Comparison of ENCODE assay signal across 28 cellular contexts in the genomic region with DNA sequence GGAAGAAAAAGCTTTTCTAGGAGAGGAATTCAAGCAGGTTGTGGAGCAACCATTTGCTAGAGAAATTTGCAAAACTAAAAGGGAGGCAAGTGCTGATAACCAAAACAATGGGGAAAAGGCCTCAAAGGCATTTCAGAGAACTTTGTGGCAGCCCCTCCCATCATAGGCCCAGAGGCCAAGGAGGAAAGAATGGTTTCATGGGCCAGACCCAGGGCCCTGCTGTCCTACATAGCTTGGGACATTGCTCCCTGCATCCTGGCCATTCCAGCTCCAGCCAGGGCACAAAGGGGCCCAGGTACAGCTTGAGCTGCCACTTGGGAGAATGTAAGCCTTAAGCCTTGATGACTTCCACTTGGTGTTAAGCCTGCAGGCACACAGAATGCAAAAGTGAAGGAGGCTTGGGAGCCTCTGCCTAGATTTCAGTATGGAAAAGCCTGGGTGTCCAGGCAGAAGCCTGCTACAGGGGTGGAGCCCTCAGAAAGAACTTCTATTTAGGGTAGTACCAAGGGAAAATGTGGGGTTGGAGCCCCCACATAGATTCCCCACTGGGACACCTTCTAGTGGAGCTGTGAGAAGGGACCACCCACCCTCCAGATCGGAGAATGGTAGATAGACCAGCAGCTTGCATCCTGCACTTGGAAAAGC.
"Had no signal": no experiment of that assay in that cellular context is flagged by ENCODE, and none has a peak within 500 bp of the region (broad histone marks: within the 10 kb centered on the region; RNA-seq: fewer than 3 reads in every experiment).

No MANE protein-coding gene starts in this region.

- DNase-seq: activated B cell treated with CpG ODN at 0.5 μM for 24 hours; activated CD4-positive, alpha-beta T cell treated with anti-CD3 and anti-CD28 coated beads for 48 hours; activated CD4-positive, alpha-beta T cell treated with anti-CD3 and anti-CD28 coated beads, Interleukin-2, amount 50 U/mL, for 1 hour; activated CD4-positive, alpha-beta T cell treated with anti-CD3 and anti-CD28 coated beads, Interleukin-2, amount 50 U/mL, for 48 hours; activated CD8-positive, alpha-beta memory T cell treated with anti-CD3 and anti-CD28 coated beads for 24 hours; activated CD8-positive, alpha-beta T cell treated with anti-CD3 and anti-CD28 coated beads for 36 hours; activated effector memory CD4-positive, alpha-beta T cell treated with Interleukin-2 at 50 U/mL for 16 hours; activated gamma-delta T cell treated with Interleukin-2 at 50 U/mL for 16 hours; activated naive CD4-positive, alpha-beta T cell treated with anti-CD3 and anti-CD28 coated beads, Interleukin-2, amount 50 U/mL, for 16 hours; activated naive CD4-positive, alpha-beta T cell treated with Interleukin-2 at 50 U/mL for 16 hours; activated T-cell treated with anti-CD3 and anti-CD28 coated beads, Interleukin-2, amount 50 U/mL, for 4 hours; amniotic stem cell; anterior cingulate cortex; brain microvascular endothelial cell; dorsolateral prefrontal cortex; effector memory CD4-positive, alpha-beta T cell; endodermal cell; foreskin fibroblast; head of caudate nucleus; T1000; WERI-Rb-1 had no signal

- H3K27ac ChIP-seq: brain microvascular endothelial cell, coronary artery, dorsolateral prefrontal cortex, WERI-Rb-1 had no signal

- FAIRE-seq: astrocyte, bronchial epithelial cell, frontal cortex had no signal

- H3K27me3 ChIP-seq: brain microvascular endothelial cell, dorsolateral prefrontal cortex had no signal

- ATAC-seq: activated CD4-positive, CD25-positive, alpha-beta regulatory T cell treated with anti-CD3 and anti-CD28 coated beads, Interleukin-2, amount 50 U/mL, for 24 hours; activated CD8-positive, alpha-beta T cell treated with anti-CD3 and anti-CD28 coated beads for 36 hours; activated T-cell treated with anti-CD3 and anti-CD28 coated beads, Interleukin-2, amount 50 U/mL, for 4 hours; activated T-helper 17 cell treated with anti-CD3 and anti-CD28 coated beads, Interleukin-2, amount 50 U/mL, for 72 hours; esophagus mucosa had no signal

- H3K36me3 ChIP-seq: brain microvascular endothelial cell, WERI-Rb-1 had no signal

- H3K4me3 ChIP-seq: coronary artery, dorsolateral prefrontal cortex had no signal
